8 cellular contexts compared by ENCODE assay signal in the genomic region with DNA sequence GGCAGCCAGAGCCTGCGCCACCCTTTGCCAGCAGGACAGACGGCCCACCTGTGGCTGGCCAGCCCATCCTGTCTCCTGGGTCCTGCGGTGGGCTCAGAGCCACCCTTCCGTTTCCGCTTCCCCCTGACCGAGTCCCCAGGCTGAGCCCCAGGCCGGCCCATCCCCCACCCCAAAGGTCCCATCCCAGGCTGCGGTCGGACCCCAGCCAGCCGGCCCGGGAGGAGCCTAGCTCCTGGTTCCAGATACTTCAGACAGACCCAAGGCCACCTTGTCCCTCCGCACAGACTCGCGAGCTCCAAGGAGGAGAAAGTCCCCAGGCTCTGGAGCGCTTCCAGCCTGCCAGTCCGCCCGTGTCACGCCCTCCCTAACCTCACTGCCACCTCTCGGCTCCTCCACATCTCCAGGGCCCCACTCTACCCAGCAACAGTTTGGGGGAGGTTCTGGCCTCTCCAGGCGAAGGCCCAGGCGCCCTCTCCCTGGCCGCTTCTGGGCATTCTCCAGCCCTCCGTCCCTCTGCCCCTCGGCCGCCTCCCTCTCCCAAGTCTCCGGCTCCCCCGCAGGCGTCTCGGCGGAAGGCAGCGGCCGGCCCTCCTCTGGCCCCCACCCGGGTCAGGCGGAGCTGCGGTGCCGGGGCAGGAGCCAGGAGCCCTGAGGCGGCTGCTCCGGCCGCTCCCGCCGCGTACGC. TPM values are rescaled to one million over a fixed set of nuclear protein-coding genes. Genes with fewer than 3 reads are reported as not detected.
DNase-seq lines count a peak whose midpoint lies in the region; ATAC-seq and TF ChIP-seq lines count a peak whose summit lies in the region.

No MANE protein-coding gene starts in this region.

- TF ChIP-seq POLR2A in gastroesophageal sphincter (IDR thresholded peaks at IDR 0.05), result no peak

- peak overlapping the region; percentile 88 for H3K9ac ChIP-seq in NT2/D1 (ENCODE audit: insufficient read length, low read depth)

- intact Hi-C loops in OCI-LY7 (cut with micrococcal nuclease; ENCODE audit: unreplicated experiment), result no loop called here

- H3K9me3 ChIP-seq in NT2/D1 (ENCODE audit: insufficient read depth, low read length) (no peaks in the 10 kb centered on the region), gastroesophageal sphincter (no peaks in the 10 kb centered on the region), OCI-LY7 (ENCODE audit: low read length) (no peaks in the 10 kb centered on the region)

- no peak for TF ChIP-seq EP300 in gastroesophageal sphincter (IDR thresholded peaks at IDR 0.05)

- H3K27ac ChIP-seq in gastroesophageal sphincter, result peak overlapping the region in 3 of 4 donors; percentile 79 to 82 (median 80)
- no peak overlapping the region for H3K27ac ChIP-seq in OCI-LY7 (ENCODE audit: low read depth, low read length, poor library complexity, severe bottlenecking)

- H3K27me3 Mint-ChIP-seq in progenitor cell of endocrine pancreas, result peaks cover 55% of the 10 kb centered on the region

- peak overlapping the region; percentile 86 for H3K4me3 Mint-ChIP-seq in progenitor cell of endocrine pancreas (ENCODE audit: low read depth)

- no TSS peak for BruUV-seq in OCI-LY7 (replicated peaks; lab: Mats Ljungman, UMichigan)

- no peak overlapping the region for H3K4me2 ChIP-seq in OCI-LY7 (ENCODE audit: low read length)

- H3K27me3 ChIP-seq in NT2/D1 (ENCODE audit: insufficient read depth, insufficient read length), result peaks cover 44% of the 10 kb centered on the region
- peaks cover 14% of the 10 kb centered on the region for H3K27me3 ChIP-seq in gastroesophageal sphincter

- WGBS in gastroesophageal sphincter (ENCODE audit: low coverage in 1 of 2), 2 donors, result 0% methylated on average over 7 of the region's 43 CpGs; no CpG with 5 or more reads in 1 of the 2 donors

- ATAC-seq in gastroesophageal sphincter (peak; percentile 55), GM18517 (IDR thresholded peaks at IDR 0.05; ENCODE audit: unreplicated experiment) (no peak), HG03039 (IDR thresholded peaks at IDR 0.05; ENCODE audit: unreplicated experiment) (no peak)

- POLR2A ChIA-PET in OCI-LY7 (lab: Charles Lee), result interaction anchor here (0.6 to 1.4 kb wide), 2 partner anchors 12 to 41 kb away, joined by 4 to 6 read pairs; no protein-coding TSS in a partner anchor

- H3K4me3 ChIP-seq in NT2/D1 (ENCODE audit: insufficient read length, low read depth) (peak overlapping the region; percentile 80), gastroesophageal sphincter (peak overlapping the region; percentile 56 to 73), OCI-LY7 (ENCODE audit: low read depth, low read length, poor library complexity, severe bottlenecking) (no peak overlapping the region)

- TF ChIP-seq CTCF in gastroesophageal sphincter (IDR thresholded peaks at IDR 0.05), result no peak
- no peak for TF ChIP-seq CTCF in progenitor cell of endocrine pancreas (IDR thresholded peaks at IDR 0.05; ENCODE audit: unreplicated experiment)
- TF ChIP-seq CTCF in OCI-LY7 (conservative IDR thresholded peaks at IDR 0.05; ENCODE audit: low read length), result no peak

- DNase-seq in ELF-1 (ENCODE audit: low read depth, low spot score) (peak; percentile 48), NT2/D1 (ENCODE audit: low read depth, low spot score) (no peak), progenitor cell of endocrine pancreas (ENCODE audit: low spot score, unreplicated experiment) (peak; percentile 20), OCI-LY7 (ENCODE audit: low spot score) (no peak)
- no peak for DNase-seq in activated effector memory CD4-positive, alpha-beta T cell treated with Interleukin-2 at 50 U/mL for 16 hours

- peak overlapping the region; percentile 73 for H3K27ac Mint-ChIP-seq in progenitor cell of endocrine pancreas

- no peak overlapping the region for H2AFZ ChIP-seq in OCI-LY7 (ENCODE audit: low read length)

- H3K36me3 Mint-ChIP-seq in progenitor cell of endocrine pancreas (ENCODE audit: insufficient read depth), result peaks cover 2% of the 10 kb centered on the region

- no peaks in the 10 kb centered on the region for H4K20me1 ChIP-seq in OCI-LY7 (ENCODE audit: insufficient read depth, low read length)

- H3K79me2 ChIP-seq in OCI-LY7 (ENCODE audit: insufficient read depth, low read depth, low read length), result no peaks in the 10 kb centered on the region

- H3K9me3 Mint-ChIP-seq in progenitor cell of endocrine pancreas (ENCODE audit: low read depth), result no peaks in the 10 kb centered on the region

- CTCF ChIA-PET in OCI-LY7 (lab: Charles Lee; ENCODE audit: unreplicated experiment), result no interaction called here

- H3K4me1 ChIP-seq in NT2/D1 (ENCODE audit: insufficient read depth, insufficient read length) (peaks cover 11% of the 10 kb centered on the region), gastroesophageal sphincter (peaks cover 0 to 34% (median 13%) of the 10 kb centered on the region in 3 donors), OCI-LY7 (ENCODE audit: insufficient read depth, low read length, poor library complexity, severe bottlenecking) (no peaks in the 10 kb centered on the region)

- H3K36me3 ChIP-seq in NT2/D1 (ENCODE audit: insufficient read depth, insufficient read length, low read length) (peaks cover 26% of the 10 kb centered on the region), gastroesophageal sphincter (no peaks in the 10 kb centered on the region), OCI-LY7 (ENCODE audit: insufficient read depth, low read length) (no peaks in the 10 kb centered on the region)

- peaks cover 6% of the 10 kb centered on the region for H3K4me1 Mint-ChIP-seq in progenitor cell of endocrine pancreas (ENCODE audit: low read depth)

- no peaks in the 10 kb centered on the region for H3K9me2 ChIP-seq in OCI-LY7 (ENCODE audit: insufficient read depth, low read length)

RNA-seq across cellular contexts. Expression of a gene that starts 0.8 kb away (rescaled TPM):
- 10 to 100 TPM in 1 of 4 donors, 1 to 10 TPM in 3; 4.0 to 19.6 (median 7.0) TPM for total RNA-seq in gastroesophageal sphincter
- 9.4 and 10.7 TPM in 2 replicates for total RNA-seq in progenitor cell of endocrine pancreas
- total RNA-seq in OCI-LY7 (2014; rRNA removed; shearing (Covaris generic)), result not detected in 2 replicates
- total RNA-seq in OCI-LY7 (2022), result not detected in 2 replicates

Comparison
In these comparisons a context has a peak if more than half of its experiments do, and no peak if none do; other contexts are left out.
1. DNase-seq: peak in ELF-1 (single experiment) and progenitor cell of endocrine pancreas (single experiment); none in NT2/D1 (single experiment), activated effector memory CD4-positive, alpha-beta T cell treated with Interleukin-2 at 50 U/mL for 16 hours (single experiment) and OCI-LY7 (single experiment).
2. RNA of a gene that starts 0.8 kb away (total RNA-seq): 9.4 to 10.7 TPM in progenitor cell of endocrine pancreas and 4.0 to 19.6 TPM in gastroesophageal sphincter; not detected in OCI-LY7; every median in the first group is over 4 times any median in the second.